In the genomic region with DNA sequence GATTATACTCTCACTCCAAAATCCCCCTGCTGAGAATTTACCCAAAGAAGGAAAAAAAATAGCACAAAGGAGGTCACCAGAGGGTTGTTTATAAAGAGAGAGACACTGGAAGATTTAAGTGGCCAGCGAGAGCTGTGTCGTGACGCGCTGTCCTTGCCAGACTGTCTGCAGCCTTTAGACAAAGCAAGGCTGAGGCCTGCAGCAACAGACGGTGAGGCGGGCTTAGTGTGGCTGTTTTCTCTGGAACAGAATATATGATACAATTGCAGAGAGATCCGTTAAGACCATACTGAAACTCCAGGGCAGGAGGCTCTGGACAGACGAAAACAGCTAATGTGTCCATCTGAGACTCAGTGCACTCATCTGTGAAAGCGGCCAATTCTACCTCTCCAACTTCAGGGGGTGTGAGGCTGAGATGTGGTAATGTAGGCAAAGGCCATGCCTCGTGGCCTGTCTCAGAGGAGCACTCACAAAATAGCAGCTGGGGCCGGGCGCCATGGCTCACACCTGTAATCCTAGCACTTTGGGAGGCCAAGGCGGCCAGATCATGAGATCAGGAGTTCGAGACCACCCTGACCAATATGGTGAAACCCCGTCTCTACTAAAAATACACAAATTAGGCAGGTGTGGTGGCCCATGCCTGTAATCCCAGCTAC, we compare ENCODE assay signal across 13 cellular contexts. TPM values are rescaled to one million over a fixed set of nuclear protein-coding genes. Genes with fewer than 3 reads are reported as not detected.
A peak's percentile ranks its signal among the peaks of the same experiment; 100 is the strongest.
DNase-seq lines count a peak whose midpoint lies in the region; ATAC-seq and TF ChIP-seq lines count a peak whose summit lies in the region.
"Had no signal": no experiment of that assay in that cellular context is flagged by ENCODE, and none has a peak within 500 bp of the region (broad histone marks: within the 10 kb centered on the region; RNA-seq: fewer than 3 reads in every experiment).

No MANE protein-coding gene starts in this region.

- POLR2A ChIA-PET in PC-9 (lab: Charles Lee; ENCODE audit: unreplicated experiment) = interaction anchor here (0.6 kb wide), 1 partner anchor 218 kb away, joined by 3 read pairs; no protein-coding TSS in a partner anchor

- H3K9me3 ChIP-seq in cardiac muscle cell (ENCODE audit: low read depth) (no peaks in the 10 kb centered on the region), right atrium auricular region (no peaks in the 10 kb centered on the region), mucosa of descending colon (no peaks in the 10 kb centered on the region), uterus (no peaks in the 10 kb centered on the region), PC-9 (ENCODE audit: insufficient read depth, low read depth) (no peaks in the 10 kb centered on the region)
- H3K9me3 ChIP-seq: Caco-2, right lobe of liver had no signal

- H3K27ac ChIP-seq in cardiac muscle cell = peak overlapping the region; percentile 67
- no peak overlapping the region for H3K27ac ChIP-seq in right atrium auricular region
- H3K27ac ChIP-seq in uterus = peak overlapping the region; percentile 8 to 45
- H3K27ac ChIP-seq in PC-9 = no peak overlapping the region
- H3K27ac ChIP-seq: HL-60, right lobe of liver had no signal

- intact Hi-C loops in mucosa of descending colon (cut with DNase I, micrococcal nuclease) = no loop called here
- intact Hi-C loops in uterus (cut with DNase I; ENCODE audit: low total_unique reads) = no loop called here
- intact Hi-C loops in PC-9 (cut with micrococcal nuclease; ENCODE audit: unreplicated experiment) = no loop called here

- BruUV-seq in PC-9 (replicated peaks; lab: Mats Ljungman, UMichigan) = no TSS peak

- H3K4me3 ChIP-seq in cardiac muscle cell (no peak overlapping the region), right atrium auricular region (no peak overlapping the region), mucosa of descending colon (no peak overlapping the region), uterus (no peak overlapping the region), PC-9 (no peak overlapping the region)
- H3K4me3 ChIP-seq: right lobe of liver had no signal

- no peak overlapping the region for H2AFZ ChIP-seq in PC-9

- H4K20me1 ChIP-seq in PC-9 (ENCODE audit: insufficient read depth) = no peaks in the 10 kb centered on the region

- no peaks in the 10 kb centered on the region for H3K27me3 ChIP-seq in cardiac muscle cell
- H3K27me3 ChIP-seq in right atrium auricular region = no peaks in the 10 kb centered on the region
- H3K27me3 ChIP-seq in uterus = no peaks in the 10 kb centered on the region
- no peaks in the 10 kb centered on the region for H3K27me3 ChIP-seq in PC-9 (ENCODE audit: insufficient read depth, low read depth)
- H3K27me3 ChIP-seq: right lobe of liver had no signal

- H3K9me2 ChIP-seq in PC-9 (ENCODE audit: insufficient read depth) = no peaks in the 10 kb centered on the region

- TF ChIP-seq POLR2A in uterus (IDR thresholded peaks at IDR 0.05) = no peak

- no peaks in the 10 kb centered on the region for H3K4me1 ChIP-seq in cardiac muscle cell (ENCODE audit: low read depth)
- peaks cover 0 to 26% of the 10 kb centered on the region in 2 donors for H3K4me1 ChIP-seq in right atrium auricular region
- no peaks in the 10 kb centered on the region for H3K4me1 ChIP-seq in mucosa of descending colon (ENCODE audit: low read depth)
- H3K4me1 ChIP-seq in uterus = no peaks in the 10 kb centered on the region
- no peaks in the 10 kb centered on the region for H3K4me1 ChIP-seq in PC-9 (replicated peaks; ENCODE audit: insufficient read depth)
- H3K4me1 ChIP-seq: Caco-2, right lobe of liver had no signal

- DNase-seq in cardiac muscle cell (ENCODE audit: low read depth in 1 of 2, low spot score in 1 of 2) (no peak), right atrium auricular region (ENCODE audit: low spot score) (no peak), cerebellum (ENCODE audit: low spot score) (peak; percentile 42), mucosa of descending colon (peak in 1 of 3 donors; percentile 30), uterus (no peak), T1000 (lab: John Stamatoyannopoulos, UW) (no peak), PC-9 (no peak)
- DNase-seq: activated CD8-positive, alpha-beta memory T cell treated with anti-CD3 and anti-CD28 coated beads, Interleukin-2, amount 50 U/mL, for 48 hours; Caco-2; right lobe of liver; Right ventricle myocardium superior had no signal

- peak; percentile 17 for ATAC-seq in mucosa of descending colon
- no peak for ATAC-seq in HG03196 (IDR thresholded peaks at IDR 0.05; ENCODE audit: unreplicated experiment)

- no peaks in the 10 kb centered on the region for H3K79me2 ChIP-seq in PC-9 (ENCODE audit: low read depth)

- CTCF ChIA-PET in PC-9 (lab: Charles Lee) = interaction anchor here (0.9 to 1.2 kb wide), 2 partner anchors 9 to 13 kb away, joined by 3 read pairs; no protein-coding TSS in a partner anchor

- peaks cover 12% of the 10 kb centered on the region; the same call in 1 of the 2 replicates for H3F3A ChIP-seq in PC-9 (ENCODE audit: insufficient read depth, low read depth)

- TF ChIP-seq CTCF in cardiac muscle cell (IDR thresholded peaks at IDR 0.05; ENCODE audit: low read depth, low read length) (no peak), right atrium auricular region (IDR thresholded peaks at IDR 0.05) (no peak), mucosa of descending colon (IDR thresholded peaks at IDR 0.05) (no peak), uterus (IDR thresholded peaks at IDR 0.05) (no peak), PC-9 (conservative IDR thresholded peaks at IDR 0.05) (no peak)

- H3K4me2 ChIP-seq in PC-9 = no peak overlapping the region

- H3K36me3 ChIP-seq in cardiac muscle cell (peaks cover 6% of the 10 kb centered on the region), right atrium auricular region (peaks cover 4% of the 10 kb centered on the region), mucosa of descending colon (ENCODE audit: low read depth) (no peaks in the 10 kb centered on the region), uterus (no peaks in the 10 kb centered on the region), PC-9 (ENCODE audit: low read depth) (no peaks in the 10 kb centered on the region)

RNA-seq across cellular contexts. Expression of a gene that starts 36.2 kb away (rescaled TPM):
- total RNA-seq in cardiac muscle cell (37.2 and 55.4 TPM in 2 replicates), right atrium auricular region (10 to 100 TPM; 30.4 to 30.9 TPM), cerebellum (58.5 TPM), mucosa of descending colon (10 to 100 TPM; 31.9 to 50.3 (median 32.8) TPM), uterus (10 to 100 TPM; 40.0 to 68.1 (median 63.5) TPM), PC-9 (2021) (48.7 and 52.4 TPM in 2 replicates)
- 48.2 and 54.6 TPM in 2 replicates for polyA plus RNA-seq in cardiac muscle cell

Comparison
In these comparisons a context has a peak if more than half of its experiments do, and no peak if none do; other contexts are left out.
1. H3K27ac ChIP-seq: peak in cardiac muscle cell (single experiment) and uterus (2 of 2); none in right atrium auricular region (0 of 2) and PC-9 (single experiment).